In the genomic region with DNA sequence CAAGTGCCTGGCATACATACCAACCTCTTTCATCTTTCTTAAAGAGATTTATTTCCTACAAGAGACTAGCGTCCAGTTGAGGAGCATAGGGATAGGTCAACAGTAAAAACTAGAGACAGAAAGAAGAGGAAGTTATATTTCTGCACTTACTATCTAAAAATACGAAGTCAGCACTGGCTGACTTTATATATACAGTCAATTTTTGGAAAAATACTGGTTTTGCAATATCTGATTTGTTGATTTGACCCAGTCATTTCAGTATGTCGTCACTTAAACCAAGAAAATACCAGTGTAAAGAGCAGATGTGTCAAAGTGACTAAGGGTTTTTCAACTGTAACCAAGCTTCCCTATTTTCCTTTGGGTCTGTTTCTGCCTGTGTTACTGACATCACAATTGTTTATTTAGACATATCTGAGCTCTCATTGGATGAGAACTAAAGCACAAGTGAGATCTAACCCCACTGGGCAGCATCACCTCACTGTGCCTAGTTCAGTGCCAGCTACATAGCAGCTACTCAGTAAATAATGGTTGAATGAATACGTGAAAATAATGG, we compare ENCODE assay signal across 9 cellular contexts. TPM values are rescaled to one million over a fixed set of nuclear protein-coding genes. Genes with fewer than 3 reads are reported as not detected.
A peak's percentile ranks its signal among the peaks of the same experiment; 100 is the strongest.
DNase-seq lines count a peak whose midpoint lies in the region; ATAC-seq and TF ChIP-seq lines count a peak whose summit lies in the region.
"Had no signal": no experiment of that assay in that cellular context is flagged by ENCODE, and none has a peak within 500 bp of the region (broad histone marks: within the 10 kb centered on the region; RNA-seq: fewer than 3 reads in every experiment).

No MANE protein-coding gene starts in this region.

- H3K9me3 Mint-ChIP-seq in dendritic cell treated with granulocyte-macrophage colony-stimulating factor and Interleukin-4, amounts not matched to agents 40 ng/mL and 50 ng/mL, for 4 days = no peaks in the 10 kb centered on the region

- H3K4me1 Mint-ChIP-seq in dendritic cell treated with granulocyte-macrophage colony-stimulating factor and Interleukin-4, amounts not matched to agents 40 ng/mL and 50 ng/mL, for 4 days (ENCODE audit: low read depth) = peaks cover 43% of the 10 kb centered on the region

- H3K36me3 ChIP-seq in heart left ventricle (peaks cover 0 to 26% (median 0%) of the 10 kb centered on the region in 9 donors), left ventricle myocardium inferior (no peaks in the 10 kb centered on the region), upper lobe of right lung (no peaks in the 10 kb centered on the region)

- peaks cover 80% of the 10 kb centered on the region for H3K36me3 Mint-ChIP-seq in dendritic cell treated with granulocyte-macrophage colony-stimulating factor and Interleukin-4, amounts not matched to agents 40 ng/mL and 50 ng/mL, for 4 days (ENCODE audit: low read depth)

- intact Hi-C loops in heart left ventricle (cut with DNase I) = no loop called here
- intact Hi-C loops in left ventricle myocardium inferior (cut with micrococcal nuclease) = no loop called here
- intact Hi-C loops in dendritic cell treated with granulocyte-macrophage colony-stimulating factor and Interleukin-4, amounts not matched to agents 40 ng/mL and 50 ng/mL, for 4 days (cut with micrococcal nuclease) = loop anchor here (1.0 to 2.0 kb wide), 2 partner anchors 22 to 48 kb away; no protein-coding TSS in a partner anchor
- intact Hi-C loops in upper lobe of right lung (cut with DNase I) = no loop called here

- peak overlapping the region in 3 of 12 donors; percentile 5 to 94 (median 43) for H3K27ac ChIP-seq in heart left ventricle
- no peak overlapping the region for H3K27ac ChIP-seq in left ventricle myocardium inferior (replicated peaks)
- peak overlapping the region; percentile 77 for H3K27ac ChIP-seq in upper lobe of right lung
- H3K27ac ChIP-seq: VCaP had no signal

- WGBS in heart left ventricle, 4 donors = 72 to 75% (median 75%) methylated on average over 4 of the region's 4 CpGs

- no peak overlapping the region for H3K4me3 ChIP-seq in heart left ventricle
- H3K4me3 ChIP-seq in left ventricle myocardium inferior = no peak overlapping the region
- H3K4me3 ChIP-seq in upper lobe of right lung = no peak overlapping the region
- H3K4me3 ChIP-seq in foreskin fibroblast (ENCODE audit: low read depth in 1 of 2, low read length in 2 of 2) = no peak overlapping the region

- H3K4me1 ChIP-seq in heart left ventricle = peaks cover 0 to 65% (median 0%) of the 10 kb centered on the region in 12 donors
- no peaks in the 10 kb centered on the region for H3K4me1 ChIP-seq in left ventricle myocardium inferior
- H3K4me1 ChIP-seq in upper lobe of right lung = no peaks in the 10 kb centered on the region

- H3K27me3 Mint-ChIP-seq in dendritic cell treated with granulocyte-macrophage colony-stimulating factor and Interleukin-4, amounts not matched to agents 40 ng/mL and 50 ng/mL, for 4 days = no peaks in the 10 kb centered on the region

- H3K9me3 ChIP-seq in heart left ventricle = peaks cover 0 to 22% (median 6%) of the 10 kb centered on the region in 12 donors
- H3K9me3 ChIP-seq in left ventricle myocardium inferior (replicated peaks) = peaks cover 11% of the 10 kb centered on the region
- H3K9me3 ChIP-seq in upper lobe of right lung = no peaks in the 10 kb centered on the region

- H3K4me3 Mint-ChIP-seq in dendritic cell treated with granulocyte-macrophage colony-stimulating factor and Interleukin-4, amounts not matched to agents 40 ng/mL and 50 ng/mL, for 4 days = peak overlapping the region; percentile 26

- TF ChIP-seq POLR2A in heart left ventricle (IDR thresholded peaks at IDR 0.05) = no peak

- H3K27me3 ChIP-seq in heart left ventricle (no peaks in the 10 kb centered on the region), left ventricle myocardium inferior (ENCODE audit: low read depth) (no peaks in the 10 kb centered on the region), upper lobe of right lung (no peaks in the 10 kb centered on the region)

- H3K27ac Mint-ChIP-seq in dendritic cell treated with granulocyte-macrophage colony-stimulating factor and Interleukin-4, amounts not matched to agents 40 ng/mL and 50 ng/mL, for 4 days = peak overlapping the region; percentile 94

- no peak for DNase-seq in heart left ventricle
- DNase-seq in left ventricle myocardium inferior = no peak
- peak; percentile 38 for DNase-seq in KG1 (lab: John Stamatoyannopoulos, UW)
- no peak for DNase-seq in upper lobe of right lung
- no peak for DNase-seq in amygdala (lab: John Stamatoyannopoulos, UW)
- DNase-seq in foreskin fibroblast = no peak
- DNase-seq in activated CD4-positive, CD25-positive, alpha-beta regulatory T cell treated with anti-CD3 and anti-CD28 coated beads, Interleukin-2, amount 50 U/mL, for 72 hours = no peak

- TF ChIP-seq CTCF in heart left ventricle (IDR thresholded peaks at IDR 0.05) = no peak
- no peak for TF ChIP-seq CTCF in left ventricle myocardium inferior (IDR thresholded peaks at IDR 0.05; ENCODE audit: borderline replicate concordance)
- TF ChIP-seq CTCF in upper lobe of right lung (IDR thresholded peaks at IDR 0.05) = no peak
- no peak for TF ChIP-seq CTCF in foreskin fibroblast (IDR thresholded peaks at IDR 0.05; ENCODE audit: low read depth, low read length)

- ATAC-seq in heart left ventricle (peak; percentile 15 to 79 (median 57)), upper lobe of right lung (peak; percentile 82)

RNA-seq across cellular contexts. Expression of a gene that starts 23.0 kb away (rescaled TPM):
- total RNA-seq in heart left ventricle (10 to 100 TPM in 1 of 9 donors, 1 to 10 TPM in 6, under 1 TPM in 2; 0.53 to 12.0 (median 1.5) TPM), left ventricle myocardium inferior (0.82 TPM), upper lobe of right lung (34.7 TPM)
- under 1 TPM; 0.38 to 1.00 TPM for polyA plus RNA-seq in heart left ventricle
